Comparison of ENCODE assay signal across 23 cellular contexts in the genomic region with DNA sequence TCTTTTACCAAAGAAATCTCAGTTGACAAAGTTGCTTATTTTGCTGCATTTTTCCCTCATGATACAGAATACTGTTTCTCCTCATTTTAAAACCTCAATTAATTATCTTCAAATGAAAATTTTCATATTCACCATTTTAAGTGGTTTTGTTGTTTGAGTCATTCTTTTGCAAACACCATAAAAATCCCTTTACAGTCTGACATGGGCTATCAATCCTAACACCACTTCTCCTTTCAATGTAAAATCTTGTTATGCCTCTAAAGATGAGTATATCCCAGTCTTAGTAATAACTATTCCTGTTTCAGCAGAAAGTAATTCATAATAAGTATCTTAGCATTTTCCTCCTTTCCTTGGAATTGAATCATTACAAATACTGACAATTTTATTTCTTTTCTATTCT.
DNase-seq lines count a peak whose midpoint lies in the region; TF ChIP-seq lines count a peak whose summit lies in the region.
"Had no signal": no experiment of that assay in that cellular context is flagged by ENCODE, and none has a peak within 500 bp of the region (broad histone marks: within the 10 kb centered on the region; RNA-seq: fewer than 3 reads in every experiment).

No MANE protein-coding gene starts in this region.

- H4K20me1 ChIP-seq in mammary epithelial cell (ENCODE audit: insufficient read depth, low read length) = no peaks in the 10 kb centered on the region
- H4K20me1 ChIP-seq in MM.1S (ENCODE audit: insufficient read depth, low read length) = no peaks in the 10 kb centered on the region

- CTCF ChIA-PET in mammary epithelial cell (lab: Charles Lee; ENCODE audit: low non-redundant PET) = no interaction called here
- CTCF ChIA-PET in A673 (lab: Charles Lee) = no interaction called here

- H3K4me3 Mint-ChIP-seq in type B pancreatic cell = no peak overlapping the region
- H3K4me3 Mint-ChIP-seq: activated CD4-positive, alpha-beta memory T cell treated with anti-CD3 and anti-CD28 coated beads, Interleukin-2, amount 10 ng/mL, durations not matched to agents 7 days and 5 days; activated naive CD8-positive, alpha-beta T cell treated with anti-CD3 and anti-CD28 coated beads for 36 hours had no signal

- H3K9me3 Mint-ChIP-seq in type B pancreatic cell = no peaks in the 10 kb centered on the region
- H3K9me3 Mint-ChIP-seq: activated CD4-positive, alpha-beta memory T cell treated with anti-CD3 and anti-CD28 coated beads, Interleukin-2, amount 10 ng/mL, durations not matched to agents 7 days and 5 days; activated naive CD8-positive, alpha-beta T cell treated with anti-CD3 and anti-CD28 coated beads for 36 hours had no signal

- no peaks in the 10 kb centered on the region for H3K9me2 ChIP-seq in MM.1S (replicated peaks; ENCODE audit: insufficient read depth, low read length)

- H3K4me3 ChIP-seq in mammary epithelial cell (replicated peaks in 1 of 3; ENCODE audit: insufficient read depth in 1 of 3, low read depth in 2 of 3, low read length in 3 of 3) (no peak overlapping the region), breast epithelium (no peak overlapping the region), MM.1S (ENCODE audit: low read length) (no peak overlapping the region), brain microvascular endothelial cell (ENCODE audit: low read depth, low read length) (no peak overlapping the region), A673 (ENCODE audit: low read depth, low read length, poor library complexity, severe bottlenecking) (no peak overlapping the region)
- H3K4me3 ChIP-seq: hepatocyte, upper lobe of right lung had no signal

- H3K27me3 Mint-ChIP-seq in type B pancreatic cell = no peaks in the 10 kb centered on the region
- H3K27me3 Mint-ChIP-seq: activated CD4-positive, alpha-beta memory T cell treated with anti-CD3 and anti-CD28 coated beads, Interleukin-2, amount 10 ng/mL, durations not matched to agents 7 days and 5 days; activated naive CD8-positive, alpha-beta T cell treated with anti-CD3 and anti-CD28 coated beads for 36 hours had no signal

- TF ChIP-seq CTCF in mammary epithelial cell (conservative IDR thresholded peaks at IDR 0.05 in 1 of 2, IDR thresholded peaks at IDR 0.05 in 1 of 2; ENCODE audit: extremely low read depth in 1 of 2, insufficient read depth in 1 of 2, low read depth in 1 of 2, low read length in 2 of 2) = no peak
- TF ChIP-seq CTCF in breast epithelium (IDR thresholded peaks at IDR 0.05) = no peak
- TF ChIP-seq CTCF in MM.1S (IDR thresholded peaks at IDR 0.05; ENCODE audit: low read length) = no peak
- no peak for TF ChIP-seq CTCF in brain microvascular endothelial cell (IDR thresholded peaks at IDR 0.05; ENCODE audit: low read depth, low read length, missing control alignments)
- TF ChIP-seq CTCF in type B pancreatic cell (conservative IDR thresholded peaks at IDR 0.05) = no peak
- no peak for TF ChIP-seq CTCF in A673 (conservative IDR thresholded peaks at IDR 0.05; ENCODE audit: low read depth, low read length)

- H3K4me1 ChIP-seq in mammary epithelial cell (ENCODE audit: insufficient read depth, low read length) (peaks cover 24% of the 10 kb centered on the region), breast epithelium (no peaks in the 10 kb centered on the region), MM.1S (ENCODE audit: low read length) (peaks cover 36% of the 10 kb centered on the region), A673 (ENCODE audit: insufficient read depth, low read length, poor library complexity, severe bottlenecking) (peaks cover 26% of the 10 kb centered on the region)
- H3K4me1 ChIP-seq: upper lobe of right lung had no signal

- in situ Hi-C loops in mammary epithelial cell (cut with MboI; ENCODE audit: low sequenced_read_pairs in 2 of 2) = no loop called here
- in situ Hi-C loops in brain microvascular endothelial cell (cut with HindIII; ENCODE audit: low pct_ligation_motif_present, low sequenced_read_pairs) = no loop called here

- H3K36me3 ChIP-seq in mammary epithelial cell (ENCODE audit: insufficient read depth, low read length) (no peaks in the 10 kb centered on the region), breast epithelium (no peaks in the 10 kb centered on the region), MM.1S (replicated peaks; ENCODE audit: insufficient read depth, low read length) (no peaks in the 10 kb centered on the region), brain microvascular endothelial cell (replicated peaks) (no peaks in the 10 kb centered on the region), A673 (ENCODE audit: insufficient read depth, low read length, poor library complexity, severe bottlenecking) (peaks cover 5% of the 10 kb centered on the region)
- H3K36me3 ChIP-seq: upper lobe of right lung had no signal

- H3F3A ChIP-seq in MM.1S (ENCODE audit: insufficient read depth, low read length) = no peaks in the 10 kb centered on the region; the same call in none of the 2 replicates

- dilution Hi-C loops in mammary epithelial cell (cut with HindIII; ENCODE audit: low sequenced_read_pairs) = no loop called here

- H3K79me2 ChIP-seq in mammary epithelial cell (ENCODE audit: insufficient read depth, low read length) = no peaks in the 10 kb centered on the region
- H3K79me2 ChIP-seq in MM.1S (ENCODE audit: low read length) = no peaks in the 10 kb centered on the region
- H3K79me2 ChIP-seq: hepatocyte had no signal

- H2AFZ ChIP-seq in mammary epithelial cell (ENCODE audit: low read depth, low read length) = no peak overlapping the region
- no peak overlapping the region for H2AFZ ChIP-seq in MM.1S (ENCODE audit: low read length)
- H2AFZ ChIP-seq: hepatocyte had no signal

- DNase-seq in mammary epithelial cell = no peak
- no peak for DNase-seq in breast epithelium (ENCODE audit: low spot score in 2 of 2)
- no peak for DNase-seq in MM.1S
- no peak for DNase-seq in brain microvascular endothelial cell
- no peak for DNase-seq in type B pancreatic cell (ENCODE audit: extremely low spot score, unreplicated experiment)
- no peak for DNase-seq in A673 (ENCODE audit: low spot score)
- DNase-seq in SW 1271 (lab: John Stamatoyannopoulos, UW) = no peak
- DNase-seq in GM03348 (ENCODE audit: low spot score) = no peak
- DNase-seq: activated CD4-positive, alpha-beta memory T cell treated with anti-CD3 and anti-CD28 coated beads, Interleukin-2, amount 10 ng/mL, durations not matched to agents 7 days and 5 days; activated CD4-positive, CD25-positive, alpha-beta regulatory T cell treated with anti-CD3 and anti-CD28 coated beads, Interleukin-2, amount 50 U/mL, for 72 hours; activated naive CD8-positive, alpha-beta T cell treated with anti-CD3 and anti-CD28 coated beads for 36 hours; COR-L47; DMS79 treated with DMSO at 0.1 percent for 48 hours; Karpas-422; left colon; NCI-H1092 treated with DMSO at 0.1 percent for 48 hours; NCI-H187 treated with DMSO at 0.1 percent for 48 hours; NCI-H748 treated with DMSO at 0.1 percent for 48 hours; nucleus accumbens; small intestine; stimulated activated CD4-positive, alpha-beta T cell treated with anti-CD3 and anti-CD28 coated beads, Interleukin-2, amount 100 ng/mL, for 24 hours; upper lobe of right lung had no signal

- no peak overlapping the region for H3K27ac Mint-ChIP-seq in type B pancreatic cell
- H3K27ac Mint-ChIP-seq: activated CD4-positive, alpha-beta memory T cell treated with anti-CD3 and anti-CD28 coated beads, Interleukin-2, amount 10 ng/mL, durations not matched to agents 7 days and 5 days; activated naive CD8-positive, alpha-beta T cell treated with anti-CD3 and anti-CD28 coated beads for 36 hours had no signal

- TF ChIP-seq POLR2A in breast epithelium (IDR thresholded peaks at IDR 0.05) = no peak

- H3K27me3 ChIP-seq in mammary epithelial cell (ENCODE audit: insufficient read depth, low read length) (no peaks in the 10 kb centered on the region), breast epithelium (no peaks in the 10 kb centered on the region), MM.1S (replicated peaks; ENCODE audit: insufficient read depth, low read length) (no peaks in the 10 kb centered on the region), brain microvascular endothelial cell (replicated peaks) (no peaks in the 10 kb centered on the region), A673 (replicated peaks; ENCODE audit: insufficient read depth, low read depth, low read length, poor library complexity) (no peaks in the 10 kb centered on the region)
- H3K27me3 ChIP-seq: hepatocyte, upper lobe of right lung had no signal

- POLR2A ChIA-PET in A673 (lab: Charles Lee; ENCODE audit: low non-redundant PET) = no interaction called here

- H3K9ac ChIP-seq in mammary epithelial cell (ENCODE audit: insufficient read depth, low read length) = no peak overlapping the region
- H3K9ac ChIP-seq in MM.1S (ENCODE audit: low read length) = no peak overlapping the region

- intact Hi-C loops in mammary epithelial cell (cut with micrococcal nuclease) = no loop called here
- intact Hi-C loops in breast epithelium (cut with DNase I; ENCODE audit: low total_unique reads) = no loop called here
- intact Hi-C loops in A673 (cut with micrococcal nuclease; ENCODE audit: unreplicated experiment) = no loop called here

- H3K4me2 ChIP-seq in mammary epithelial cell (ENCODE audit: insufficient read depth, low read depth, low read length) (peak overlapping the region; percentile 53), MM.1S (ENCODE audit: low read depth, low read length) (peak overlapping the region; percentile 56; the same call in 1 of the 2 replicates)
- H3K4me2 ChIP-seq: hepatocyte had no signal

- H3K27ac ChIP-seq in mammary epithelial cell (ENCODE audit: insufficient read depth, low read depth, low read length) = no peak overlapping the region
- no peak overlapping the region for H3K27ac ChIP-seq in breast epithelium
- H3K27ac ChIP-seq in MM.1S (ENCODE audit: low read length) = no peak overlapping the region
- H3K27ac ChIP-seq in brain microvascular endothelial cell = peak overlapping the region; percentile 61
- no peak overlapping the region for H3K27ac ChIP-seq in A673 (ENCODE audit: low read depth, low read length, poor library complexity, severe bottlenecking)
- H3K27ac ChIP-seq: hepatocyte, upper lobe of right lung had no signal

- no peaks in the 10 kb centered on the region for H3K36me3 Mint-ChIP-seq in type B pancreatic cell
- H3K36me3 Mint-ChIP-seq: activated naive CD8-positive, alpha-beta T cell treated with anti-CD3 and anti-CD28 coated beads for 36 hours had no signal

- H3K9me3 ChIP-seq in mammary epithelial cell (replicated peaks; ENCODE audit: insufficient read depth, low read length) = no peaks in the 10 kb centered on the region
- no peaks in the 10 kb centered on the region for H3K9me3 ChIP-seq in breast epithelium
- no peaks in the 10 kb centered on the region for H3K9me3 ChIP-seq in MM.1S (replicated peaks; ENCODE audit: insufficient read depth, low read length)
- H3K9me3 ChIP-seq in A673 (ENCODE audit: low read depth, low read length, poor library complexity, severe bottlenecking) = no peaks in the 10 kb centered on the region
- H3K9me3 ChIP-seq: upper lobe of right lung had no signal

- peaks cover 8% of the 10 kb centered on the region for H3K4me1 Mint-ChIP-seq in type B pancreatic cell (ENCODE audit: unreplicated experiment)
- H3K4me1 Mint-ChIP-seq: activated CD4-positive, alpha-beta memory T cell treated with anti-CD3 and anti-CD28 coated beads, Interleukin-2, amount 10 ng/mL, durations not matched to agents 7 days and 5 days; activated naive CD8-positive, alpha-beta T cell treated with anti-CD3 and anti-CD28 coated beads for 36 hours had no signal

- no TSS peak for BruUV-seq in mammary epithelial cell (replicated peaks; lab: Mats Ljungman, UMichigan)
- BruUV-seq in A673 (replicated peaks; lab: Mats Ljungman, UMichigan) = no TSS peak
